ENCODE assay signal across 8 cellular contexts in genomic region chr14:77761205-77761931, GRCh38. TPM values are rescaled to one million over a fixed set of nuclear protein-coding genes. Genes with fewer than 3 reads are reported as not detected.
A peak's percentile ranks its signal among the peaks of the same experiment; 100 is the strongest.
DNase-seq lines count a peak whose midpoint lies in the region; ATAC-seq and TF ChIP-seq lines count a peak whose summit lies in the region.

No MANE protein-coding gene starts in this region.

- no peak overlapping the region for H3K23ac ChIP-seq in trophoblast cell (ENCODE audit: low read length)

- H4K8ac ChIP-seq in trophoblast cell (ENCODE audit: low read depth, low read length) = peak overlapping the region; percentile 12

- H2AFZ ChIP-seq in trophoblast cell (ENCODE audit: insufficient read depth, low read length, poor library complexity) = peak overlapping the region; percentile 25

- peaks cover 4% of the 10 kb centered on the region for H3K79me2 ChIP-seq in trophoblast cell (ENCODE audit: control insufficient read depth, insufficient read depth, low read length, poor library complexity)

- TF ChIP-seq CTCF in BJ (IDR thresholded peaks at IDR 0.05; ENCODE audit: insufficient read depth, low read depth, low read length) (peak; percentile 48), right atrium auricular region (IDR thresholded peaks at IDR 0.05) (peak in 1 of 2 donors; percentile 45)

- H3K27me3 ChIP-seq in BJ (ENCODE audit: control insufficient read depth, insufficient read depth, low read length) (no peaks in the 10 kb centered on the region), right atrium auricular region (no peaks in the 10 kb centered on the region), trophoblast cell (ENCODE audit: insufficient read depth, low read length) (no peaks in the 10 kb centered on the region)

- no peak overlapping the region for H3K18ac ChIP-seq in trophoblast cell (ENCODE audit: low read length)

- H3K14ac ChIP-seq in trophoblast cell (ENCODE audit: low read length) = no peak overlapping the region

- H3K4ac ChIP-seq in trophoblast cell (ENCODE audit: low read depth, low read length) = no peak overlapping the region

- no peak overlapping the region for H4K12ac ChIP-seq in trophoblast cell (ENCODE audit: low read depth, low read length)

- H2BK12ac ChIP-seq in trophoblast cell (ENCODE audit: low read length) = no peak overlapping the region

- ATAC-seq in GM18511 (IDR thresholded peaks at IDR 0.05; ENCODE audit: unreplicated experiment) (peak; percentile 27), HG03064 (IDR thresholded peaks at IDR 0.05; ENCODE audit: low read depth, unreplicated experiment) (peak; percentile 8)

- H2BK120ac ChIP-seq in trophoblast cell (ENCODE audit: insufficient read depth, low read length, poor library complexity) = no peak overlapping the region

- H3K36me3 ChIP-seq in BJ (ENCODE audit: control insufficient read depth, insufficient read depth, low read length) (no peaks in the 10 kb centered on the region), right atrium auricular region (no peaks in the 10 kb centered on the region), trophoblast cell (ENCODE audit: control insufficient read depth in 1 of 2, insufficient read depth in 2 of 2, low read length in 2 of 2) (peaks cover 0 to 2% of the 10 kb centered on the region in 2 experiments)

- peak overlapping the region; percentile 41 for H3K9ac ChIP-seq in trophoblast cell (ENCODE audit: low read length)

- no CpG with 5 or more reads among the region's 24 CpGs for WGBS in trophoblast cell (ENCODE audit: extremely low coverage, insufficient coverage, insufficient read length)

- peaks cover 0 to 42% of the 10 kb centered on the region in 2 donors for H3K4me1 ChIP-seq in right atrium auricular region
- no peaks in the 10 kb centered on the region for H3K4me1 ChIP-seq in trophoblast cell (ENCODE audit: control insufficient read depth in 1 of 2, insufficient read depth in 2 of 2, low read length in 2 of 2)

- no peak overlapping the region for H2AK5ac ChIP-seq in trophoblast cell (ENCODE audit: low read length)

- H3K79me1 ChIP-seq in trophoblast cell (ENCODE audit: low read length) = peaks cover 4% of the 10 kb centered on the region

- H3K4me3 ChIP-seq in BJ (ENCODE audit: low read depth, low read length) = peak overlapping the region; percentile 76
- peak overlapping the region; percentile 81 to 92 for H3K4me3 ChIP-seq in right atrium auricular region
- H3K4me3 ChIP-seq in trophoblast cell (ENCODE audit: low read depth, low read length) = peak overlapping the region; percentile 47

- H3K9me3 ChIP-seq in right atrium auricular region (no peaks in the 10 kb centered on the region), trophoblast cell (ENCODE audit: insufficient read depth, low read depth, low read length) (no peaks in the 10 kb centered on the region)

- no peak overlapping the region for H4K91ac ChIP-seq in trophoblast cell (ENCODE audit: low read depth, low read length)

- H3K4me2 ChIP-seq in trophoblast cell (ENCODE audit: low read length) = peak overlapping the region; percentile 68

- H3K27ac ChIP-seq in angular gyrus (ENCODE audit: low read depth, low read length) (peak overlapping the region; percentile 84), right atrium auricular region (peak overlapping the region; percentile 92 to 97), trophoblast cell (ENCODE audit: low read depth, low read length) (no peak overlapping the region)

- CTCF ChIA-PET in BJ (lab: Yijun Ruan, JAX) = no interaction called here

- no peak overlapping the region for H2BK5ac ChIP-seq in trophoblast cell (ENCODE audit: low read depth, low read length, poor library complexity)

- POLR2A ChIA-PET in BJ (lab: Charles Lee) = interaction anchor here (0.6 kb wide), 1 partner anchor 1494 kb away, joined by 3 read pairs; no protein-coding TSS in a partner anchor

- DNase-seq in BJ (ENCODE audit: low read depth) (peak; percentile 2), NCI-H748 treated with DMSO at 0.1 percent for 48 hours (lab: John Stamatoyannopoulos, UW) (peak; percentile 89), right atrium auricular region (ENCODE audit: low spot score) (peak; percentile 79), trophoblast cell (peak in 1 of 2 donors; percentile 99)
- DNase-seq in effector CD8-positive, alpha-beta T cell (lab: John Stamatoyannopoulos, UW) = no peak

RNA-seq across cellular contexts. Expression of gene SNW1, which starts 0.4 kb away (rescaled TPM):
- 34.8 and 40.2 TPM in 2 replicates for polyA plus RNA-seq in BJ (2011; rRNA removed)
- polyA minus RNA-seq in BJ (2011; rRNA and poly(A)+ RNA removed) = 10.2 and 19.1 TPM in 2 replicates
- 10 to 100 TPM; 31.7 to 37.1 TPM for total RNA-seq in right atrium auricular region
- polyA plus RNA-seq in trophoblast cell (2013) = 66.4 and 67.1 TPM in 2 replicates

RNA-seq across cellular contexts. Expression of gene ADCK1, which starts 38.5 kb away (rescaled TPM):
- 4.4 and 7.3 TPM in 2 replicates for polyA plus RNA-seq in BJ (2011; rRNA removed)
- 5.2 and 5.9 TPM in 2 replicates for polyA minus RNA-seq in BJ (2011; rRNA and poly(A)+ RNA removed)
- 1 to 10 TPM; 5.5 to 8.3 TPM for total RNA-seq in right atrium auricular region
- 3.3 and 3.4 TPM in 2 replicates for polyA plus RNA-seq in trophoblast cell (2013)

RNA-seq across cellular contexts. Expression of gene SLIRP, which starts 53.5 kb away (rescaled TPM):
- polyA plus RNA-seq in BJ (2011; rRNA removed) = 162 and 231 TPM in 2 replicates
- 14.8 and 20.1 TPM in 2 replicates for polyA minus RNA-seq in BJ (2011; rRNA and poly(A)+ RNA removed)
- total RNA-seq in right atrium auricular region = 100 to 1,000 TPM; 271 to 345 TPM
- polyA plus RNA-seq in trophoblast cell (2013) = 382 and 392 TPM in 2 replicates

RNA-seq across cellular contexts. Expression of gene ALKBH1, which starts 53.5 kb away (rescaled TPM):
- polyA plus RNA-seq in BJ (2011; rRNA removed) = 9.2 and 12.2 TPM in 2 replicates
- polyA minus RNA-seq in BJ (2011; rRNA and poly(A)+ RNA removed) = 7.7 and 11.8 TPM in 2 replicates
- total RNA-seq in right atrium auricular region = 10 to 100 TPM in 1 of 2 donors, 1 to 10 TPM in 1; 7.8 to 11.1 TPM
- polyA plus RNA-seq in trophoblast cell (2013) = 8.6 and 8.9 TPM in 2 replicates
